15 cellular contexts compared by ENCODE assay signal in genomic region chr2:119324748-119325270, GRCh38. TPM values are rescaled to one million over a fixed set of nuclear protein-coding genes. Genes with fewer than 3 reads are reported as not detected.
A peak's percentile ranks its signal among the peaks of the same experiment; 100 is the strongest.
DNase-seq lines count a peak whose midpoint lies in the region; ATAC-seq and TF ChIP-seq lines count a peak whose summit lies in the region.
"Had no signal": no experiment of that assay in that cellular context is flagged by ENCODE, and none has a peak within 500 bp of the region (broad histone marks: within the 10 kb centered on the region; RNA-seq: fewer than 3 reads in every experiment).

No MANE protein-coding gene starts in this region.

- no peak for TF ChIP-seq EP300 in stomach (IDR thresholded peaks at IDR 0.05)

- TF ChIP-seq CTCF in body of pancreas (IDR thresholded peaks at IDR 0.05) (no peak), mucosa of descending colon (IDR thresholded peaks at IDR 0.05) (no peak), stomach (IDR thresholded peaks at IDR 0.05) (no peak)

- TF ChIP-seq POLR2A in body of pancreas (IDR thresholded peaks at IDR 0.05) (peak in 1 of 3 donors; percentile 30), stomach (IDR thresholded peaks at IDR 0.05) (no peak)

- H3K27me3 ChIP-seq in body of pancreas (no peaks in the 10 kb centered on the region), stomach (no peaks in the 10 kb centered on the region)
- H3K27me3 ChIP-seq: BLaER1 had no signal

- H3K4me3 ChIP-seq in body of pancreas (no peak overlapping the region), mucosa of descending colon (no peak overlapping the region), stomach (no peak overlapping the region)
- H3K4me3 ChIP-seq: BLaER1, GM12878, GM23338 had no signal

- no peaks in the 10 kb centered on the region for H3K36me3 ChIP-seq in body of pancreas (replicated peaks in 1 of 2; ENCODE audit: insufficient read depth in 1 of 2, low read depth in 2 of 2)
- H3K36me3 ChIP-seq in mucosa of descending colon (ENCODE audit: low read depth): no peaks in the 10 kb centered on the region
- H3K36me3 ChIP-seq in stomach: no peaks in the 10 kb centered on the region
- H3K36me3 ChIP-seq: BLaER1 had no signal

- peak; percentile 30 to 58 (median 44) for DNase-seq in body of pancreas
- no peak for DNase-seq in left lobe of liver (ENCODE audit: low spot score)
- no peak for DNase-seq in mucosa of descending colon
- no peak for DNase-seq in stomach
- DNase-seq in GM19240 (ENCODE audit: insufficient read length, low spot score): no peak
- no peak for DNase-seq in activated CD4-positive, CD25-positive, alpha-beta regulatory T cell (lab: John Stamatoyannopoulos, UW)
- no peak for DNase-seq in stimulated activated CD4-positive, alpha-beta T cell treated with anti-CD3 and anti-CD28 coated beads, Interleukin-2, amount 100 ng/mL, for 48 hours
- DNase-seq: 8988T; CD4-positive, alpha-beta memory T cell; DMS79 treated with DMSO at 0.1 percent for 48 hours; HCEC 1CT had no signal

- peak overlapping the region; percentile 72 to 87 (median 79) for H3K27ac ChIP-seq in body of pancreas
- H3K27ac ChIP-seq in stomach: peak overlapping the region; percentile 54 to 85 (median 62)
- H3K27ac ChIP-seq: BLaER1 had no signal

- ATAC-seq in body of pancreas (peak; percentile 93), left lobe of liver (peak; percentile 80), mucosa of descending colon (peak; percentile 91), HG03432 (IDR thresholded peaks at IDR 0.05; ENCODE audit: unreplicated experiment) (no peak)
- ATAC-seq: GM12878, GM23338 had no signal

- 26 to 39% methylated on average over 8 of the region's 8 CpGs for WGBS in body of pancreas, 2 donors
- WGBS in stomach, 5 donors: 50 to 66% (median 59%) methylated on average over 8 of the region's 8 CpGs

- H3K4me1 ChIP-seq in body of pancreas (peaks cover 29% of the 10 kb centered on the region), mucosa of descending colon (ENCODE audit: low read depth) (peaks cover 8% of the 10 kb centered on the region), stomach (peaks cover 0 to 14% (median 3%) of the 10 kb centered on the region in 4 donors)
- H3K4me1 ChIP-seq: BLaER1 had no signal

- H3K9me3 ChIP-seq in body of pancreas: no peaks in the 10 kb centered on the region
- no peaks in the 10 kb centered on the region for H3K9me3 ChIP-seq in mucosa of descending colon
- H3K9me3 ChIP-seq in stomach: no peaks in the 10 kb centered on the region
- H3K9me3 ChIP-seq: BLaER1 had no signal

- intact Hi-C loops in body of pancreas (cut with DNase I): no loop called here
- intact Hi-C loops in mucosa of descending colon (cut with DNase I, micrococcal nuclease): no loop called here
- intact Hi-C loops in stomach (cut with DNase I; ENCODE audit: low total_unique reads): no loop called here

RNA-seq across cellular contexts. Expression of gene C2orf76, which starts 41.8 kb away (rescaled TPM):
- total RNA-seq in body of pancreas (10 to 100 TPM; 12.5 to 52.4 TPM), left lobe of liver (3.0 TPM), mucosa of descending colon (10 to 100 TPM in 1 of 3 donors, 1 to 10 TPM in 2; 5.4 to 11.2 (median 5.5) TPM), stomach (10 to 100 TPM in 1 of 5 donors, 1 to 10 TPM in 3, not detected in 1; 6.7 to 15.2 (median 8.3) TPM)
- 10 to 100 TPM; 20.3 to 30.9 (median 23.8) TPM for polyA plus RNA-seq in stomach

RNA-seq across cellular contexts. Expression of gene DBI, which starts 42.0 kb away (rescaled TPM):
- 10 to 100 TPM; 51.4 to 62.8 TPM for total RNA-seq in body of pancreas
- total RNA-seq in left lobe of liver: 194 TPM
- total RNA-seq in mucosa of descending colon: 100 to 1,000 TPM; 109 to 235 (median 221) TPM
- 10 to 100 TPM; 23.2 to 87.6 (median 44.9) TPM for total RNA-seq in stomach
- polyA plus RNA-seq in stomach: 100 to 1,000 TPM; 448 to 605 (median 546) TPM

Comparison
In these comparisons a context has a peak if more than half of its experiments do, and no peak if none do; other contexts are left out.
1. DNase-seq: peak in body of pancreas (4 of 4); none in left lobe of liver (single experiment), mucosa of descending colon (0 of 3), stomach (single experiment), GM19240 (single experiment), activated CD4-positive, CD25-positive, alpha-beta regulatory T cell (0 of 4) and stimulated activated CD4-positive, alpha-beta T cell treated with anti-CD3 and anti-CD28 coated beads, Interleukin-2, amount 100 ng/mL, for 48 hours (0 of 2).